Comparison of ENCODE assay signal across 31 cellular contexts in genomic region chr11:8032122-8032521, GRCh38.
"Had no signal": no experiment of that assay in that cellular context is flagged by ENCODE, and none has a peak within 500 bp of the region (broad histone marks: within the 10 kb centered on the region; RNA-seq: fewer than 3 reads in every experiment).

No MANE protein-coding gene starts in this region.

- H3K27ac Mint-ChIP-seq: activated CD4-positive, alpha-beta memory T cell treated with anti-CD3 and anti-CD28 coated beads for 36 hours; activated naive CD4-positive, alpha-beta T cell treated with anti-CD3 and anti-CD28 coated beads, Interleukin-2, amount 10 ng/mL, durations not matched to agents 7 days and 5 days; activated naive CD8-positive, alpha-beta T cell treated with anti-CD3 and anti-CD28 coated beads, Interleukin-2, amount 10 ng/mL, durations not matched to agents 7 days and 5 days; activated T-helper 1 cell treated with anti-CD3 and anti-CD28 coated beads, Interleukin-12 subunit alpha, Interleukin-12 subunit beta, Interleukin-2, Interleukin-4 antibody, amounts not matched to agents 30 ng/mL and 10 ng/mL and 1 ng/mL, durations not matched to agents 14 hours and 24 hours and 36 hours; brain; dendritic cell treated with granulocyte-macrophage colony-stimulating factor and Interleukin-4, amounts not matched to agents 40 ng/mL and 50 ng/mL, for 4 days; nephron; progenitor cell of endocrine pancreas; stimulated activated effector memory CD8-positive, alpha-beta T cell treated with anti-CD3 and anti-CD28 coated beads, Interleukin-12 subunit alpha, Interleukin-12 subunit beta, amount 100 ng/mL, for 72 hours; stimulated activated naive CD8-positive, alpha-beta T cell treated with anti-CD3 and anti-CD28 coated beads, Interleukin-15, Interleukin-2, amounts not matched to agents 100 ng/mL and 50 ng/mL, for 24 hours; type B pancreatic cell had no signal

- H3K9me3 ChIP-seq: ascending aorta, esophagus muscularis mucosa, lower lobe of right lung, mucosa of descending colon, ovary, uterus had no signal

- H3K36me3 ChIP-seq: ascending aorta, cardiac muscle cell, esophagus muscularis mucosa, lower lobe of right lung, ovary, uterus had no signal

- H3K27me3 ChIP-seq: ascending aorta, ovary, uterus had no signal

- DNase-seq: activated CD4-positive, alpha-beta memory T cell treated with anti-CD3 and anti-CD28 coated beads for 36 hours; activated CD4-positive, alpha-beta T cell treated with anti-CD3 and anti-CD28 coated beads for 48 hours; activated effector memory CD4-positive, alpha-beta T cell treated with anti-CD3 and anti-CD28 coated beads, Interleukin-2, amount 50 U/mL, for 16 hours; activated naive CD4-positive, alpha-beta T cell treated with anti-CD3 and anti-CD28 coated beads, Interleukin-2, amount 10 ng/mL, durations not matched to agents 7 days and 5 days; activated naive CD8-positive, alpha-beta T cell treated with anti-CD3 and anti-CD28 coated beads, Interleukin-2, amount 10 ng/mL, durations not matched to agents 7 days and 5 days; activated T-cell treated with anti-CD3 and anti-CD28 coated beads, Interleukin-2, amount 50 U/mL, for 1 hour; effector CD4-positive, alpha-beta T cell; foreskin keratinocyte; kidney glomerular epithelial cell; lower lobe of right lung; mesendoderm; stimulated activated CD4-positive, alpha-beta T cell treated with anti-CD3 and anti-CD28 coated beads, Interleukin-4, amount 100 ng/mL, for 24 hours; T-helper 9 cell; uterus had no signal

- H3K36me3 Mint-ChIP-seq: activated CD4-positive, alpha-beta memory T cell treated with anti-CD3 and anti-CD28 coated beads for 36 hours; activated naive CD4-positive, alpha-beta T cell treated with anti-CD3 and anti-CD28 coated beads, Interleukin-2, amount 10 ng/mL, durations not matched to agents 7 days and 5 days; activated naive CD8-positive, alpha-beta T cell treated with anti-CD3 and anti-CD28 coated beads, Interleukin-2, amount 10 ng/mL, durations not matched to agents 7 days and 5 days; brain; stimulated activated effector memory CD8-positive, alpha-beta T cell treated with anti-CD3 and anti-CD28 coated beads, Interleukin-12 subunit alpha, Interleukin-12 subunit beta, amount 100 ng/mL, for 72 hours; type B pancreatic cell had no signal

- H3K9me3 Mint-ChIP-seq: activated CD4-positive, alpha-beta memory T cell treated with anti-CD3 and anti-CD28 coated beads for 36 hours; activated naive CD4-positive, alpha-beta T cell treated with anti-CD3 and anti-CD28 coated beads, Interleukin-2, amount 10 ng/mL, durations not matched to agents 7 days and 5 days; activated naive CD8-positive, alpha-beta T cell treated with anti-CD3 and anti-CD28 coated beads, Interleukin-2, amount 10 ng/mL, durations not matched to agents 7 days and 5 days; activated T-helper 1 cell treated with anti-CD3 and anti-CD28 coated beads, Interleukin-12 subunit alpha, Interleukin-12 subunit beta, Interleukin-2, Interleukin-4 antibody, amounts not matched to agents 30 ng/mL and 10 ng/mL and 1 ng/mL, durations not matched to agents 14 hours and 24 hours and 36 hours; brain; dendritic cell treated with granulocyte-macrophage colony-stimulating factor and Interleukin-4, amounts not matched to agents 40 ng/mL and 50 ng/mL, for 4 days; nephron; stimulated activated effector memory CD8-positive, alpha-beta T cell treated with anti-CD3 and anti-CD28 coated beads, Interleukin-12 subunit alpha, Interleukin-12 subunit beta, amount 100 ng/mL, for 72 hours; stimulated activated naive CD8-positive, alpha-beta T cell treated with anti-CD3 and anti-CD28 coated beads, Interleukin-15, Interleukin-2, amounts not matched to agents 100 ng/mL and 50 ng/mL, for 24 hours; type B pancreatic cell had no signal

- H3K27ac ChIP-seq: ascending aorta, cardiac muscle cell, esophagus muscularis mucosa, foreskin keratinocyte, lower lobe of right lung, ovary, skin epidermis, uterus, VCaP had no signal

- H3K4me3 ChIP-seq: ascending aorta, cardiac muscle cell, esophagus muscularis mucosa, lower lobe of right lung, mucosa of descending colon, ovary, skin epidermis, uterus had no signal

- H3K4me3 Mint-ChIP-seq: activated CD4-positive, alpha-beta memory T cell treated with anti-CD3 and anti-CD28 coated beads for 36 hours; activated naive CD4-positive, alpha-beta T cell treated with anti-CD3 and anti-CD28 coated beads, Interleukin-2, amount 10 ng/mL, durations not matched to agents 7 days and 5 days; activated naive CD8-positive, alpha-beta T cell treated with anti-CD3 and anti-CD28 coated beads, Interleukin-2, amount 10 ng/mL, durations not matched to agents 7 days and 5 days; activated T-helper 1 cell treated with anti-CD3 and anti-CD28 coated beads, Interleukin-12 subunit alpha, Interleukin-12 subunit beta, Interleukin-2, Interleukin-4 antibody, amounts not matched to agents 30 ng/mL and 10 ng/mL and 1 ng/mL, durations not matched to agents 14 hours and 24 hours and 36 hours; brain; dendritic cell treated with granulocyte-macrophage colony-stimulating factor and Interleukin-4, amounts not matched to agents 40 ng/mL and 50 ng/mL, for 4 days; nephron; stimulated activated naive CD8-positive, alpha-beta T cell treated with anti-CD3 and anti-CD28 coated beads, Interleukin-15, Interleukin-2, amounts not matched to agents 100 ng/mL and 50 ng/mL, for 24 hours; type B pancreatic cell had no signal

- H3K4me1 ChIP-seq: foreskin keratinocyte, lower lobe of right lung, uterus had no signal

- H3K4me1 Mint-ChIP-seq: activated naive CD8-positive, alpha-beta T cell treated with anti-CD3 and anti-CD28 coated beads, Interleukin-2, amount 10 ng/mL, durations not matched to agents 7 days and 5 days had no signal

- ATAC-seq: activated CD4-positive, CD25-positive, alpha-beta regulatory T cell treated with anti-CD3 and anti-CD28 coated beads, Interleukin-2, amount 50 U/mL, for 24 hours; foreskin keratinocyte; left lobe of liver; lower lobe of right lung; mucosa of descending colon; stimulated activated effector memory CD8-positive, alpha-beta T cell treated with anti-CD3 and anti-CD28 coated beads, Interleukin-12 subunit alpha, Interleukin-12 subunit beta, amount 100 ng/mL, for 72 hours had no signal
